Comparison of ENCODE assay signal across 25 cellular contexts in genomic region chr16:88864521-88864920, GRCh38. TPM values are rescaled to one million over a fixed set of nuclear protein-coding genes. Genes with fewer than 3 reads are reported as not detected.
DNase-seq lines count a peak whose midpoint lies in the region; ATAC-seq, FAIRE-seq and TF ChIP-seq lines count a peak whose summit lies in the region.
"Had no signal": no experiment of that assay in that cellular context is flagged by ENCODE, and none has a peak within 500 bp of the region (broad histone marks: within the 10 kb centered on the region; RNA-seq: fewer than 3 reads in every experiment).

No MANE protein-coding gene starts in this region.

- TF ChIP-seq POLR2A in HepG2 (IDR thresholded peaks at IDR 0.05; ENCODE audit: insufficient read depth in 1 of 2, low read depth in 2 of 2, low read length in 2 of 2) (no peak), right lobe of liver (IDR thresholded peaks at IDR 0.05) (no peak), GM12878 (IDR thresholded peaks at IDR 0.05; ENCODE audit: low read depth, low read length) (no peak)

- ATAC-seq in HepG2 = peak; percentile 4; the same call in 2 of the 3 replicates
- ATAC-seq in right lobe of liver = no peak
- ATAC-seq in GM12878 = 0 out of 3 replicates have a peak, but pooled peaks have one; percentile 15
- ATAC-seq in esophagus mucosa = peak; percentile 9
- no peak for ATAC-seq in HG03039 (IDR thresholded peaks at IDR 0.05; ENCODE audit: unreplicated experiment)
- ATAC-seq: CD8-positive, alpha-beta T cell had no signal

- SMC1A ChIA-PET in GM12878 (lab: Charles Lee; ENCODE audit: uncharacterized antibody, unreplicated experiment) = no interaction called here

- H3K4me2 ChIP-seq in HepG2 (ENCODE audit: low read depth, low read length) = no peak overlapping the region
- peak overlapping the region in 7 of 11 experiments; percentile 23 to 64 (median 52); a peak in 6 of 22 replicates for H3K4me2 ChIP-seq in BLaER1 treated with 17β-estradiol and CSF1 and Interleukin-3, amounts not matched to agents 10 nM and 100 nM
- no peak overlapping the region for H3K4me2 ChIP-seq in GM12878 (ENCODE audit: control insufficient read depth, insufficient read depth)
- H3K4me2 ChIP-seq: A549 had no signal

- H3K36me3 ChIP-seq in HepG2 (replicated peaks in 1 of 2; ENCODE audit: control insufficient read depth in 1 of 2, insufficient read depth in 2 of 2, low read length in 2 of 2) (peaks cover 8 to 16% of the 10 kb centered on the region in 2 experiments; a peak in 4 of 5 replicates), right lobe of liver (peaks cover 0 to 21% (median 5%) of the 10 kb centered on the region in 4 donors), GM12878 (ENCODE audit: control insufficient read depth in 2 of 2, insufficient read depth in 2 of 2, low read length in 1 of 2) (peaks cover 2 to 4% of the 10 kb centered on the region in 2 experiments; a peak in 3 of 4 replicates)
- H3K36me3 ChIP-seq in BLaER1 treated with 17β-estradiol and CSF1 and Interleukin-3, amounts not matched to agents 10 nM and 100 nM = peaks cover 25 to 37% (median 33%) of the 10 kb centered on the region in 11 experiments

- no peak overlapping the region for H3K9ac ChIP-seq in HepG2 (ENCODE audit: insufficient read depth, low read depth, low read length)
- peak overlapping the region in 2 of 11 experiments; percentile 35 to 56; a peak in 1 of 22 replicates for H3K9ac ChIP-seq in BLaER1 treated with 17β-estradiol and CSF1 and Interleukin-3, amounts not matched to agents 10 nM and 100 nM
- H3K9ac ChIP-seq in GM12878 (ENCODE audit: control insufficient read depth, insufficient read depth, low read length) = no peak overlapping the region
- H3K9ac ChIP-seq: GM23248 had no signal

- no peak for DNase-seq in HepG2 (ENCODE audit: low spot score)
- no peak for DNase-seq in right lobe of liver
- no peak for DNase-seq in GM12878 (ENCODE audit: low read depth, low spot score)
- no peak for DNase-seq in NK-92 (lab: John Stamatoyannopoulos, UW; ENCODE audit: unreplicated experiment)
- no peak for DNase-seq in amniotic stem cell (lab: John Stamatoyannopoulos, UW)
- DNase-seq: 8988T; ACHN; AML-193; BE2C; Caco-2; CD4-positive, CD25-positive, alpha-beta regulatory T cell; CD8-positive, alpha-beta T cell; DMS153; DND-41; GM23248; H9; HFFc6 had no signal

- FAIRE-seq in HepG2 (lab: Jason Lieb, UNC) (no peak), GM12878 (lab: Jason Lieb, UNC) (no peak)
- FAIRE-seq: A549, G401.6, GM19239 had no signal

- H3K27ac ChIP-seq in HepG2 (ENCODE audit: extremely low read length, insufficient read depth, low read length) = no peak overlapping the region
- H3K27ac ChIP-seq in right lobe of liver = no peak overlapping the region
- peak overlapping the region in 3 of 11 experiments; percentile 21 to 97 (median 25); a peak in 2 of 22 replicates for H3K27ac ChIP-seq in BLaER1 treated with 17β-estradiol and CSF1 and Interleukin-3, amounts not matched to agents 10 nM and 100 nM
- no peak overlapping the region for H3K27ac ChIP-seq in GM12878 (ENCODE audit: control insufficient read depth, insufficient read depth)
- H3K27ac ChIP-seq: A549, C4-2B, GM23248 had no signal

- H2AFZ ChIP-seq in HepG2 (ENCODE audit: low read length) = no peak overlapping the region
- no peak overlapping the region for H2AFZ ChIP-seq in GM12878 (ENCODE audit: control insufficient read depth, low read depth, low read length)
- H2AFZ ChIP-seq: GM23248 had no signal

- no peaks in the 10 kb centered on the region for H3K79me2 ChIP-seq in HepG2 (ENCODE audit: insufficient read depth, low read length)
- H3K79me2 ChIP-seq in GM12878 (ENCODE audit: control insufficient read depth, insufficient read depth, low read length) = no peaks in the 10 kb centered on the region

- no peak for TF ChIP-seq EP300 in HepG2 (IDR thresholded peaks at IDR 0.05; ENCODE audit: low read depth in 2 of 2, low read length in 2 of 2)
- TF ChIP-seq EP300 in HepG2 (CRISPR knock-in tag; IDR thresholded peaks at IDR 0.05; ENCODE audit: borderline replicate concordance) = no peak
- TF ChIP-seq EP300 in GM12878 (IDR thresholded peaks at IDR 0.05; ENCODE audit: borderline replicate concordance in 1 of 2, control insufficient read depth in 1 of 2, low read depth in 2 of 2, low read length in 2 of 2) = no peak

- H3K9me3 ChIP-seq in HepG2 (ENCODE audit: low read length) = no peaks in the 10 kb centered on the region
- H3K9me3 ChIP-seq in right lobe of liver = no peaks in the 10 kb centered on the region
- no peaks in the 10 kb centered on the region for H3K9me3 ChIP-seq in BLaER1 treated with 17β-estradiol and CSF1 and Interleukin-3, amounts not matched to agents 10 nM and 100 nM (replicated peaks in 1 of 11)
- H3K9me3 ChIP-seq in GM12878 (replicated peaks; ENCODE audit: control insufficient read depth, insufficient read depth, low read length) = no peaks in the 10 kb centered on the region
- H3K9me3 ChIP-seq: A549, BE2C, Caco-2 had no signal

- CTCF ChIA-PET in HepG2 (lab: Yijun Ruan, JAX; ENCODE audit: low intra/inter-chr PET ratio, low total read pairs) (no interaction called here), GM12878 (lab: Yijun Ruan, JAX) (no interaction called here)

- no peak for TF ChIP-seq RAD21 in HepG2 (CRISPR knock-in tag; IDR thresholded peaks at IDR 0.05)
- TF ChIP-seq RAD21 in GM12878 (IDR thresholded peaks at IDR 0.05; ENCODE audit: insufficient read depth, low read depth, low read length) = no peak

- H4K20me1 ChIP-seq in HepG2 (ENCODE audit: insufficient read depth, low read length) (no peaks in the 10 kb centered on the region), GM12878 (ENCODE audit: control insufficient read depth, insufficient read depth) (no peaks in the 10 kb centered on the region)
- peaks cover 0 to 64% (median 6%) of the 10 kb centered on the region in 11 experiments; a peak in 13 of 22 replicates for H4K20me1 ChIP-seq in BLaER1 treated with 17β-estradiol and CSF1 and Interleukin-3, amounts not matched to agents 10 nM and 100 nM

- POLR2A ChIA-PET in HepG2 (lab: Yijun Ruan, JAX) (no interaction called here), GM12878 (lab: Charles Lee) (interaction anchor here (0.6 to 0.9 kb wide), 2 partner anchors 56 to 229 kb away, joined by 4 to 7 read pairs; partner anchors contain the start of gene ACSF3)

- in situ Hi-C loops in HepG2 (cut with HindIII; ENCODE audit: extremely low pct_ligation_motif_present, low pct_unique_long_range_greater_than_20kb) = no loop called here
- in situ Hi-C loops in GM12878 (cut with MboI) = no loop called here

- H3K27me3 ChIP-seq in HepG2 (ENCODE audit: control insufficient read depth in 1 of 2, insufficient read depth in 2 of 2, low read length in 2 of 2) (peaks cover 15 to 46% of the 10 kb centered on the region in 2 experiments; a peak in 4 of 5 replicates), right lobe of liver (no peaks in the 10 kb centered on the region), GM12878 (replicated peaks in 1 of 2; ENCODE audit: control insufficient read depth in 2 of 2, insufficient read depth in 2 of 2, low read length in 1 of 2) (no peaks in the 10 kb centered on the region)
- peaks cover 1 to 16% (median 10%) of the 10 kb centered on the region in 11 experiments; a peak in 18 of 22 replicates for H3K27me3 ChIP-seq in BLaER1 treated with 17β-estradiol and CSF1 and Interleukin-3, amounts not matched to agents 10 nM and 100 nM

- RAD21 ChIA-PET in GM12878 (lab: Charles Lee; ENCODE audit: unreplicated experiment) = no interaction called here

- H3K4me1 ChIP-seq in HepG2 (ENCODE audit: insufficient read depth, low read length) (no peaks in the 10 kb centered on the region), right lobe of liver (no peaks in the 10 kb centered on the region), GM12878 (ENCODE audit: control insufficient read depth, insufficient read depth, low read length) (no peaks in the 10 kb centered on the region)
- peaks cover 14 to 85% (median 70%) of the 10 kb centered on the region in 10 experiments for H3K4me1 ChIP-seq in BLaER1 treated with 17β-estradiol and CSF1 and Interleukin-3, amounts not matched to agents 10 nM and 100 nM
- H3K4me1 ChIP-seq: A549, BE2C, Caco-2 had no signal

- TF ChIP-seq CTCF in HepG2 (CRISPR knock-in tag; IDR thresholded peaks at IDR 0.05) = no peak
- TF ChIP-seq CTCF in right lobe of liver (IDR thresholded peaks at IDR 0.05) = no peak
- no peak for TF ChIP-seq CTCF in GM12878 (IDR thresholded peaks at IDR 0.05 in 2 of 3, conservative IDR thresholded peaks at IDR 0.05 in 1 of 3; ENCODE audit: control insufficient read depth in 2 of 3, extremely low read depth in 1 of 3, insufficient read depth in 1 of 3, low read depth in 3 of 3, low read length in 3 of 3)

- intact Hi-C loops in HepG2 (cut with micrococcal nuclease; ENCODE audit: unreplicated experiment) = no loop called here
- intact Hi-C loops in right lobe of liver (cut with DNase I) = loop anchor here in 1 of 2 donors (10.0 kb wide), 1 partner anchor 50 kb away; the partner anchor contains the start of gene APRT
- intact Hi-C loops in GM12878 (cut with micrococcal nuclease; ENCODE audit: unreplicated experiment) = no loop called here

- 24% methylated on average over 7 of the region's 18 CpGs for WGBS in HepG2 (ENCODE audit: low lambda C conversion rate)
- WGBS in right lobe of liver (ENCODE audit: insufficient coverage, low coverage, low lambda C conversion rate, missing lambda C conversion rate) = no CpG with 5 or more reads among the region's 18 CpGs
- WGBS in GM12878 (ENCODE audit: insufficient coverage, insufficient replicate concordance, low lambda C conversion rate, missing lambda C conversion rate) = 69% methylated on average over 18 of the region's 18 CpGs

- H3K4me3 ChIP-seq in HepG2 (replicated peaks in 1 of 3; ENCODE audit: insufficient read depth in 1 of 3, low read depth in 2 of 3, low read length in 3 of 3) (no peak overlapping the region), right lobe of liver (no peak overlapping the region), GM12878 (no peak overlapping the region)
- no peak overlapping the region for H3K4me3 ChIP-seq in BLaER1 treated with 17β-estradiol and CSF1 and Interleukin-3, amounts not matched to agents 10 nM and 100 nM
- H3K4me3 ChIP-seq: A549, GM23248 had no signal

- BruUV-seq in HepG2 (replicated peaks; lab: Mats Ljungman, UMichigan) (no TSS peak), GM12878 (replicated peaks; lab: Mats Ljungman, UMichigan) (no TSS peak)

RNA-seq across cellular contexts. Expression of gene PABPN1L, which starts 1.9 kb away (rescaled TPM):
- total RNA-seq in HepG2 (2016; rRNA removed; fragmentation: Illumina TruSeq; extraction: Trizol) (not detected in 2 replicates), right lobe of liver (under 1 TPM in 1 of 6 experiments, not detected in 5; 0.37 TPM), GM12878 (2014; rRNA removed) (not detected in 2 replicates), GM12878 (2014; rRNA removed; fragmentation: Illumina TruSeq; extraction: Trizol) (not detected in 2 replicates), GM12878 (2021) (not detected in 2 replicates), esophagus mucosa (not detected)
- total RNA-seq in HepG2 (2016; cell fraction: cytosol; rRNA removed; fragmentation: Illumina TruSeq; extraction: Trizol; ENCODE audit: low read depth) = not detected in 2 replicates
- total RNA-seq in HepG2 (2016; cell fraction: insoluble cytoplasmic fraction; rRNA removed; fragmentation: Illumina TruSeq; extraction: Trizol) = not detected in 2 replicates
- total RNA-seq in HepG2 (2016; cell fraction: membrane; rRNA removed; fragmentation: Illumina TruSeq; extraction: Trizol) = not detected in 2 replicates
- total RNA-seq in HepG2 (2016; cell fraction: nucleus; rRNA removed; fragmentation: Illumina TruSeq; extraction: Trizol) = not detected in 2 replicates
- polyA plus RNA-seq in HepG2 (2011; rRNA removed) (not detected in 2 replicates), GM12878 (2011; rRNA removed) (not detected in 2 replicates), GM12878 (2014; fragmentation: Illumina TruSeq; extraction: Trizol) (not detected in 2 replicates), GM12878 (2014; fragmentation: Nextera tagmentation; extraction: Ambion mirVana) (not detected), GM12878 (2014; rRNA removed) (0.06 TPM in 1 of 2 replicates, not detected in the other), GM12878 (2016; fragmentation: Nextera tagmentation; extraction: Ambion mirVana) (not detected)
- polyA plus RNA-seq in HepG2 (2011; cell fraction: cytosol; rRNA removed) = not detected in 2 replicates
- not detected in 2 replicates for polyA plus RNA-seq in HepG2 (2011; cell fraction: nucleus; rRNA removed)
- not detected in 2 replicates for polyA plus RNA-seq in HepG2 (2012)
- polyA plus RNA-seq in HepG2 (2016; cell fraction: cytosol; fragmentation: Illumina TruSeq; extraction: Trizol; ENCODE audit: low read depth) = not detected in 2 replicates
- polyA plus RNA-seq in HepG2 (2016; cell fraction: insoluble cytoplasmic fraction; fragmentation: Illumina TruSeq; extraction: Trizol; ENCODE audit: low read depth) = not detected in 2 replicates
- not detected in 2 replicates for polyA plus RNA-seq in HepG2 (2016; cell fraction: membrane; fragmentation: Illumina TruSeq; extraction: Trizol; ENCODE audit: low read depth)
- not detected in 2 replicates for polyA plus RNA-seq in HepG2 (2016; cell fraction: nucleus; fragmentation: Illumina TruSeq; extraction: Trizol; ENCODE audit: insufficient read depth, low read depth)
- polyA minus RNA-seq in HepG2 (2011; rRNA and poly(A)+ RNA removed; ENCODE audit: low replicate concordance) = not detected in 2 replicates
- not detected in 2 replicates for polyA minus RNA-seq in HepG2 (2011; cell fraction: cytosol; rRNA and poly(A)+ RNA removed)
- not detected in 2 replicates for polyA minus RNA-seq in HepG2 (2011; cell fraction: nucleus; rRNA and poly(A)+ RNA removed)
- not detected in 2 replicates for total RNA-seq in GM12878 (2013; cell fraction: nucleolus; rRNA removed)
- not detected for polyA plus RNA-seq in GM12878 (2011; ENCODE audit: low read depth)
- polyA plus RNA-seq in GM12878 (2011; cell fraction: cytosol; rRNA removed) = not detected in 2 replicates
- polyA plus RNA-seq in GM12878 (2011; cell fraction: nucleus; rRNA removed) = 0.19 and 0.50 TPM in 2 replicates
- 0.14 and 0.16 TPM in 2 replicates for polyA plus RNA-seq in GM12878 (2012)
- polyA minus RNA-seq in GM12878 (2011; rRNA and poly(A)+ RNA removed) = not detected in 2 replicates
- not detected in 2 replicates for polyA minus RNA-seq in GM12878 (2011; cell fraction: cytosol; rRNA and poly(A)+ RNA removed)
- polyA minus RNA-seq in GM12878 (2011; cell fraction: nucleus; rRNA and poly(A)+ RNA removed) = not detected in 2 replicates
- total RNA-seq: Caco-2; CD4-positive, CD25-positive, alpha-beta regulatory T cell; CD8-positive, alpha-beta T cell; GM23248; H4; H9; HFFc6 had no signal
- polyA plus RNA-seq: A549; CD4-positive, CD25-positive, alpha-beta regulatory T cell; GM23248 had no signal

RNA-seq across cellular contexts. Expression of gene TRAPPC2L, which starts 7.6 kb away (rescaled TPM):
- total RNA-seq in HepG2 (2016; rRNA removed; fragmentation: Illumina TruSeq; extraction: Trizol) = 107 and 158 TPM in 2 replicates
- 39.7 and 49.5 TPM in 2 replicates for total RNA-seq in HepG2 (2016; cell fraction: cytosol; rRNA removed; fragmentation: Illumina TruSeq; extraction: Trizol; ENCODE audit: low read depth)
- 117 and 161 TPM in 2 replicates for total RNA-seq in HepG2 (2016; cell fraction: insoluble cytoplasmic fraction; rRNA removed; fragmentation: Illumina TruSeq; extraction: Trizol)
- 55.4 and 64.8 TPM in 2 replicates for total RNA-seq in HepG2 (2016; cell fraction: membrane; rRNA removed; fragmentation: Illumina TruSeq; extraction: Trizol)
- total RNA-seq in HepG2 (2016; cell fraction: nucleus; rRNA removed; fragmentation: Illumina TruSeq; extraction: Trizol) = 54.9 and 68.3 TPM in 2 replicates
- 94.9 and 96.3 TPM in 2 replicates for polyA plus RNA-seq in HepG2 (2011; rRNA removed)
- polyA plus RNA-seq in HepG2 (2011; cell fraction: cytosol; rRNA removed) = 49.7 and 65.0 TPM in 2 replicates
- 60.0 and 63.3 TPM in 2 replicates for polyA plus RNA-seq in HepG2 (2011; cell fraction: nucleus; rRNA removed)
- 72.5 and 94.4 TPM in 2 replicates for polyA plus RNA-seq in HepG2 (2012)
- polyA plus RNA-seq in HepG2 (2016; cell fraction: cytosol; fragmentation: Illumina TruSeq; extraction: Trizol; ENCODE audit: low read depth) = 51.9 and 69.2 TPM in 2 replicates
- polyA plus RNA-seq in HepG2 (2016; cell fraction: insoluble cytoplasmic fraction; fragmentation: Illumina TruSeq; extraction: Trizol; ENCODE audit: low read depth) = 217 and 222 TPM in 2 replicates
- polyA plus RNA-seq in HepG2 (2016; cell fraction: membrane; fragmentation: Illumina TruSeq; extraction: Trizol; ENCODE audit: low read depth) = 75.4 and 76.3 TPM in 2 replicates
- 124 and 134 TPM in 2 replicates for polyA plus RNA-seq in HepG2 (2016; cell fraction: nucleus; fragmentation: Illumina TruSeq; extraction: Trizol; ENCODE audit: insufficient read depth, low read depth)
- polyA minus RNA-seq in HepG2 (2011; rRNA and poly(A)+ RNA removed; ENCODE audit: low replicate concordance) = 63.0 and 105 TPM in 2 replicates
- polyA minus RNA-seq in HepG2 (2011; cell fraction: cytosol; rRNA and poly(A)+ RNA removed) = 10.9 and 13.1 TPM in 2 replicates
- polyA minus RNA-seq in HepG2 (2011; cell fraction: nucleus; rRNA and poly(A)+ RNA removed) = 45.4 and 54.3 TPM in 2 replicates
- total RNA-seq in right lobe of liver = 10 to 100 TPM; 15.1 to 25.5 (median 20.1) TPM
- 23.0 and 27.4 TPM in 2 replicates for total RNA-seq in GM12878 (2013; cell fraction: nucleolus; rRNA removed)
- 66.3 and 73.0 TPM in 2 replicates for total RNA-seq in GM12878 (2014; rRNA removed)
- total RNA-seq in GM12878 (2014; rRNA removed; fragmentation: Illumina TruSeq; extraction: Trizol) = 52.8 and 56.3 TPM in 2 replicates
- total RNA-seq in GM12878 (2021) = 69.6 and 70.7 TPM in 2 replicates
- polyA plus RNA-seq in GM12878 (2011; ENCODE audit: low read depth) = 120 TPM
- 71.0 and 158 TPM in 2 replicates for polyA plus RNA-seq in GM12878 (2011; rRNA removed)
- polyA plus RNA-seq in GM12878 (2011; cell fraction: cytosol; rRNA removed) = 97.6 and 110 TPM in 2 replicates
- polyA plus RNA-seq in GM12878 (2011; cell fraction: nucleus; rRNA removed) = 55.1 and 62.1 TPM in 2 replicates
- polyA plus RNA-seq in GM12878 (2012) = 62.8 and 86.2 TPM in 2 replicates
- polyA plus RNA-seq in GM12878 (2014; fragmentation: Illumina TruSeq; extraction: Trizol) = 64.0 and 79.3 TPM in 2 replicates
- polyA plus RNA-seq in GM12878 (2014; fragmentation: Nextera tagmentation; extraction: Ambion mirVana) = 100 to 1,000 TPM; 337 to 363 TPM
- polyA plus RNA-seq in GM12878 (2014; rRNA removed) = 67.0 and 105 TPM in 2 replicates
- 100 to 1,000 TPM; 189 to 221 TPM for polyA plus RNA-seq in GM12878 (2016; fragmentation: Nextera tagmentation; extraction: Ambion mirVana)
- polyA minus RNA-seq in GM12878 (2011; rRNA and poly(A)+ RNA removed) = 28.0 and 32.8 TPM in 2 replicates
- 9.6 and 15.1 TPM in 2 replicates for polyA minus RNA-seq in GM12878 (2011; cell fraction: cytosol; rRNA and poly(A)+ RNA removed)
- polyA minus RNA-seq in GM12878 (2011; cell fraction: nucleus; rRNA and poly(A)+ RNA removed) = 26.0 and 35.4 TPM in 2 replicates
- 61.0 TPM for total RNA-seq in esophagus mucosa

RNA-seq across cellular contexts. Expression of gene GALNS, which starts 7.8 kb away (rescaled TPM):
- 2.8 and 9.2 TPM in 2 replicates for total RNA-seq in HepG2 (2016; rRNA removed; fragmentation: Illumina TruSeq; extraction: Trizol)
- 3.6 and 3.7 TPM in 2 replicates for total RNA-seq in HepG2 (2016; cell fraction: cytosol; rRNA removed; fragmentation: Illumina TruSeq; extraction: Trizol; ENCODE audit: low read depth)
- total RNA-seq in HepG2 (2016; cell fraction: insoluble cytoplasmic fraction; rRNA removed; fragmentation: Illumina TruSeq; extraction: Trizol) = 2.6 and 11.0 TPM in 2 replicates
- 4.2 and 5.1 TPM in 2 replicates for total RNA-seq in HepG2 (2016; cell fraction: membrane; rRNA removed; fragmentation: Illumina TruSeq; extraction: Trizol)
- total RNA-seq in HepG2 (2016; cell fraction: nucleus; rRNA removed; fragmentation: Illumina TruSeq; extraction: Trizol) = 12.2 and 14.1 TPM in 2 replicates
- polyA plus RNA-seq in HepG2 (2011; rRNA removed) = 9.5 and 9.8 TPM in 2 replicates
- polyA plus RNA-seq in HepG2 (2011; cell fraction: cytosol; rRNA removed) = 7.1 and 10.3 TPM in 2 replicates
- 30.6 and 39.2 TPM in 2 replicates for polyA plus RNA-seq in HepG2 (2011; cell fraction: nucleus; rRNA removed)
- polyA plus RNA-seq in HepG2 (2012) = 8.2 and 13.0 TPM in 2 replicates
- 2.4 and 2.8 TPM in 2 replicates for polyA plus RNA-seq in HepG2 (2016; cell fraction: cytosol; fragmentation: Illumina TruSeq; extraction: Trizol; ENCODE audit: low read depth)
- polyA plus RNA-seq in HepG2 (2016; cell fraction: insoluble cytoplasmic fraction; fragmentation: Illumina TruSeq; extraction: Trizol; ENCODE audit: low read depth) = 4.4 and 4.7 TPM in 2 replicates
- polyA plus RNA-seq in HepG2 (2016; cell fraction: membrane; fragmentation: Illumina TruSeq; extraction: Trizol; ENCODE audit: low read depth) = 4.1 and 4.7 TPM in 2 replicates
- polyA plus RNA-seq in HepG2 (2016; cell fraction: nucleus; fragmentation: Illumina TruSeq; extraction: Trizol; ENCODE audit: insufficient read depth, low read depth) = 27.3 and 29.9 TPM in 2 replicates
- 11.5 and 13.9 TPM in 2 replicates for polyA minus RNA-seq in HepG2 (2011; rRNA and poly(A)+ RNA removed; ENCODE audit: low replicate concordance)
- polyA minus RNA-seq in HepG2 (2011; cell fraction: cytosol; rRNA and poly(A)+ RNA removed) = 5.2 and 6.1 TPM in 2 replicates
- polyA minus RNA-seq in HepG2 (2011; cell fraction: nucleus; rRNA and poly(A)+ RNA removed) = 13.4 and 18.0 TPM in 2 replicates
- total RNA-seq in right lobe of liver = 10 to 100 TPM in 5 of 6 experiments, 1 to 10 TPM in 1; 9.2 to 20.6 (median 16.5) TPM
- 64.8 and 87.4 TPM in 2 replicates for total RNA-seq in GM12878 (2013; cell fraction: nucleolus; rRNA removed)
- 4.0 and 5.1 TPM in 2 replicates for total RNA-seq in GM12878 (2014; rRNA removed)
- 3.7 and 4.3 TPM in 2 replicates for total RNA-seq in GM12878 (2014; rRNA removed; fragmentation: Illumina TruSeq; extraction: Trizol)
- total RNA-seq in GM12878 (2021) = 9.6 and 12.4 TPM in 2 replicates
- polyA plus RNA-seq in GM12878 (2011; ENCODE audit: low read depth) = 6.4 TPM
- polyA plus RNA-seq in GM12878 (2011; rRNA removed) = 3.5 and 4.2 TPM in 2 replicates
- 3.5 and 3.9 TPM in 2 replicates for polyA plus RNA-seq in GM12878 (2011; cell fraction: cytosol; rRNA removed)
- polyA plus RNA-seq in GM12878 (2011; cell fraction: nucleus; rRNA removed) = 21.1 and 23.2 TPM in 2 replicates
- polyA plus RNA-seq in GM12878 (2012) = 8.5 and 8.8 TPM in 2 replicates
- polyA plus RNA-seq in GM12878 (2014; fragmentation: Illumina TruSeq; extraction: Trizol) = 2.6 and 6.0 TPM in 2 replicates
- under 1 TPM; 0.37 to 0.95 TPM for polyA plus RNA-seq in GM12878 (2014; fragmentation: Nextera tagmentation; extraction: Ambion mirVana)
- 8.1 and 9.5 TPM in 2 replicates for polyA plus RNA-seq in GM12878 (2014; rRNA removed)
- 1 to 10 TPM; 5.6 to 6.5 TPM for polyA plus RNA-seq in GM12878 (2016; fragmentation: Nextera tagmentation; extraction: Ambion mirVana)
- 3.1 and 10.6 TPM in 2 replicates for polyA minus RNA-seq in GM12878 (2011; rRNA and poly(A)+ RNA removed)
- polyA minus RNA-seq in GM12878 (2011; cell fraction: cytosol; rRNA and poly(A)+ RNA removed) = 1.1 and 3.3 TPM in 2 replicates
- polyA minus RNA-seq in GM12878 (2011; cell fraction: nucleus; rRNA and poly(A)+ RNA removed) = 10.0 and 19.4 TPM in 2 replicates
- total RNA-seq in esophagus mucosa = 17.0 TPM

RNA-seq across cellular contexts. Expression of gene APRT, which starts 52.8 kb away (rescaled TPM):
- total RNA-seq in HepG2 (2016; rRNA removed; fragmentation: Illumina TruSeq; extraction: Trizol) (242 and 274 TPM in 2 replicates), right lobe of liver (100 to 1,000 TPM in 2 of 6 experiments, 10 to 100 TPM in 4; 61.4 to 120 (median 74.1) TPM), GM12878 (2014; rRNA removed) (308 and 348 TPM in 2 replicates), GM12878 (2014; rRNA removed; fragmentation: Illumina TruSeq; extraction: Trizol) (106 and 113 TPM in 2 replicates), GM12878 (2021) (219 and 234 TPM in 2 replicates), esophagus mucosa (207 TPM)
- total RNA-seq in HepG2 (2016; cell fraction: cytosol; rRNA removed; fragmentation: Illumina TruSeq; extraction: Trizol; ENCODE audit: low read depth) = 163 and 167 TPM in 2 replicates
- total RNA-seq in HepG2 (2016; cell fraction: insoluble cytoplasmic fraction; rRNA removed; fragmentation: Illumina TruSeq; extraction: Trizol) = 238 and 275 TPM in 2 replicates
- 188 and 208 TPM in 2 replicates for total RNA-seq in HepG2 (2016; cell fraction: membrane; rRNA removed; fragmentation: Illumina TruSeq; extraction: Trizol)
- 99.7 and 110 TPM in 2 replicates for total RNA-seq in HepG2 (2016; cell fraction: nucleus; rRNA removed; fragmentation: Illumina TruSeq; extraction: Trizol)
- polyA plus RNA-seq in HepG2 (2011; rRNA removed) (155 and 210 TPM in 2 replicates), GM12878 (2011; rRNA removed) (39.6 and 95.7 TPM in 2 replicates), GM12878 (2014; fragmentation: Illumina TruSeq; extraction: Trizol) (8.6 and 46.2 TPM in 2 replicates), GM12878 (2014; fragmentation: Nextera tagmentation; extraction: Ambion mirVana) (100 to 1,000 TPM in 1 of 2 experiments, 10 to 100 TPM in 1; 30.6 to 100 TPM), GM12878 (2014; rRNA removed) (278 and 338 TPM in 2 replicates), GM12878 (2016; fragmentation: Nextera tagmentation; extraction: Ambion mirVana) (100 to 1,000 TPM; 446 to 495 TPM)
- 94.2 and 153 TPM in 2 replicates for polyA plus RNA-seq in HepG2 (2011; cell fraction: cytosol; rRNA removed)
- 101 and 126 TPM in 2 replicates for polyA plus RNA-seq in HepG2 (2011; cell fraction: nucleus; rRNA removed)
- polyA plus RNA-seq in HepG2 (2012) = 136 and 175 TPM in 2 replicates
- polyA plus RNA-seq in HepG2 (2016; cell fraction: cytosol; fragmentation: Illumina TruSeq; extraction: Trizol; ENCODE audit: low read depth) = 172 and 184 TPM in 2 replicates
- polyA plus RNA-seq in HepG2 (2016; cell fraction: insoluble cytoplasmic fraction; fragmentation: Illumina TruSeq; extraction: Trizol; ENCODE audit: low read depth) = 339 and 349 TPM in 2 replicates
- 196 and 203 TPM in 2 replicates for polyA plus RNA-seq in HepG2 (2016; cell fraction: membrane; fragmentation: Illumina TruSeq; extraction: Trizol; ENCODE audit: low read depth)
- polyA plus RNA-seq in HepG2 (2016; cell fraction: nucleus; fragmentation: Illumina TruSeq; extraction: Trizol; ENCODE audit: insufficient read depth, low read depth) = 192 and 201 TPM in 2 replicates
- 83.2 and 86.7 TPM in 2 replicates for polyA minus RNA-seq in HepG2 (2011; rRNA and poly(A)+ RNA removed; ENCODE audit: low replicate concordance)
- polyA minus RNA-seq in HepG2 (2011; cell fraction: cytosol; rRNA and poly(A)+ RNA removed) = 75.3 and 84.8 TPM in 2 replicates
- polyA minus RNA-seq in HepG2 (2011; cell fraction: nucleus; rRNA and poly(A)+ RNA removed) = 35.7 and 49.8 TPM in 2 replicates
- total RNA-seq in GM12878 (2013; cell fraction: nucleolus; rRNA removed) = 39.3 and 42.6 TPM in 2 replicates
- polyA plus RNA-seq in GM12878 (2011; ENCODE audit: low read depth) = 71.1 TPM
- polyA plus RNA-seq in GM12878 (2011; cell fraction: cytosol; rRNA removed) = 75.8 and 141 TPM in 2 replicates
- polyA plus RNA-seq in GM12878 (2011; cell fraction: nucleus; rRNA removed) = 107 and 109 TPM in 2 replicates
- polyA plus RNA-seq in GM12878 (2012) = 148 and 153 TPM in 2 replicates
- polyA minus RNA-seq in GM12878 (2011; rRNA and poly(A)+ RNA removed) = 11.7 and 28.6 TPM in 2 replicates
- polyA minus RNA-seq in GM12878 (2011; cell fraction: cytosol; rRNA and poly(A)+ RNA removed) = 42.0 and 50.9 TPM in 2 replicates
- polyA minus RNA-seq in GM12878 (2011; cell fraction: nucleus; rRNA and poly(A)+ RNA removed) = 22.0 and 30.6 TPM in 2 replicates

Comparison
In these comparisons a context has a peak if more than half of its experiments do, and no peak if none do; other contexts are left out.
1. ATAC-seq: peak in HepG2 (single experiment), GM12878 (single experiment) and esophagus mucosa (single experiment); none in right lobe of liver (0 of 4) and HG03039 (single experiment).
2. H3K4me2 ChIP-seq: peak in BLaER1 treated with 17β-estradiol and CSF1 and Interleukin-3, amounts not matched to agents 10 nM and 100 nM (7 of 11); none in HepG2 (single experiment) and GM12878 (single experiment).